Comparison of ENCODE assay signal across 8 cellular contexts in genomic region chr13:45340422-45341033, GRCh38. TPM values are rescaled to one million over a fixed set of nuclear protein-coding genes. Genes with fewer than 3 reads are reported as not detected.
DNase-seq lines count a peak whose midpoint lies in the region; ATAC-seq lines count a peak whose summit lies in the region.

No MANE protein-coding gene starts in this region.

- POLR2A ChIA-PET in activated CD4-positive, alpha-beta T cell treated with anti-CD3 and anti-CD28 coated beads for 36 hours (lab: Charles Lee): interaction anchor here (0.6 to 2.0 kb wide), 7 partner anchors 22 to 124 kb away, joined by 3 to 6 read pairs (median 4); partner anchors contain the start of genes COG3 and SLC25A30

- intact Hi-C loops in activated CD4-positive, alpha-beta T cell treated with anti-CD3 and anti-CD28 coated beads for 36 hours (cut with DNase I, micrococcal nuclease): loop anchor here (1.0 to 10.0 kb wide), 13 partner anchors 27 to 844 kb away; partner anchors contain the start of genes COG3 (in 2 of the 2), SLC25A30 (in 2 of the 2), GPALPP1 (in 1 of the 2) and GTF2F2 (in 1 of the 2)

- H3K4me3 ChIP-seq in ACC112 (ENCODE audit: low read depth, low read length): peak overlapping the region; percentile 95

- H3K9me3 Mint-ChIP-seq in activated CD4-positive, alpha-beta T cell treated with anti-CD3 and anti-CD28 coated beads for 36 hours (ENCODE audit: low read depth): no peaks in the 10 kb centered on the region

- H3K36me3 ChIP-seq in ACC112 (ENCODE audit: insufficient read depth, low read length): peaks cover 47% of the 10 kb centered on the region

- CTCF ChIA-PET in activated CD4-positive, alpha-beta T cell treated with anti-CD3 and anti-CD28 coated beads for 36 hours (lab: Charles Lee): interaction anchor here (0.6 to 3.1 kb wide), 7 partner anchors 9 to 220 kb away, joined by 3 to 17 read pairs (median 3); partner anchors contain the start of genes COG3 and GTF2F2

- H3K27me3 Mint-ChIP-seq in activated CD4-positive, alpha-beta T cell treated with anti-CD3 and anti-CD28 coated beads for 36 hours: no peaks in the 10 kb centered on the region

- H3K27ac Mint-ChIP-seq in activated CD4-positive, alpha-beta T cell treated with anti-CD3 and anti-CD28 coated beads for 36 hours: peak overlapping the region; percentile 99

- H3K79me2 ChIP-seq in ACC112 (ENCODE audit: control insufficient read depth, insufficient read depth, low read length, unreplicated experiment): peaks cover 62% of the 10 kb centered on the region

- peak overlapping the region; percentile 99 for H3K4me3 Mint-ChIP-seq in activated CD4-positive, alpha-beta T cell treated with anti-CD3 and anti-CD28 coated beads for 36 hours

- ATAC-seq in GM18511 (IDR thresholded peaks at IDR 0.05; ENCODE audit: unreplicated experiment) (peak; percentile 52), HG03060 (IDR thresholded peaks at IDR 0.05; ENCODE audit: low read depth, unreplicated experiment) (peak; percentile 12)
- ATAC-seq in activated CD4-positive, alpha-beta T cell treated with anti-CD3 and anti-CD28 coated beads for 36 hours: peak; percentile 50

- peak overlapping the region; percentile 47 for H2AFZ ChIP-seq in ACC112 (ENCODE audit: low read length, unreplicated experiment)

- H3K36me3 Mint-ChIP-seq in activated CD4-positive, alpha-beta T cell treated with anti-CD3 and anti-CD28 coated beads for 36 hours (ENCODE audit: low read depth): peaks cover 66% of the 10 kb centered on the region

- DNase-seq in NCI-H2227 (lab: John Stamatoyannopoulos, UW; ENCODE audit: unreplicated experiment) (peak; percentile 90), cerebellum (ENCODE audit: low spot score) (peak; percentile 81), kidney glomerular epithelial cell (lab: John Stamatoyannopoulos, UW) (peak; percentile 71)
- peak; percentile 92 for DNase-seq in activated CD4-positive, alpha-beta T cell treated with anti-CD3 and anti-CD28 coated beads for 36 hours
- peak; percentile 86 for DNase-seq in stimulated activated CD4-positive, alpha-beta T cell treated with anti-CD3 and anti-CD28 coated beads, Interleukin-15, amount 100 ng/mL, for 24 hours

- peaks cover 51% of the 10 kb centered on the region for H3K4me1 Mint-ChIP-seq in activated CD4-positive, alpha-beta T cell treated with anti-CD3 and anti-CD28 coated beads for 36 hours

- peaks cover 40% of the 10 kb centered on the region for H3K4me1 ChIP-seq in ACC112 (ENCODE audit: control insufficient read depth, insufficient read depth, low read length, unreplicated experiment)

- H3K27me3 ChIP-seq in ACC112 (ENCODE audit: insufficient read depth, low read length): no peaks in the 10 kb centered on the region

- peak overlapping the region; percentile 99 for H3K27ac ChIP-seq in ACC112 (ENCODE audit: low read depth, low read length)

RNA-seq across cellular contexts. Expression of gene TPT1, which starts 0.5 kb away (rescaled TPM):
- 1,000 to 10,000 TPM; 3,408 to 3,964 TPM for total RNA-seq in activated CD4-positive, alpha-beta T cell treated with anti-CD3 and anti-CD28 coated beads for 36 hours
- 1,148 TPM for total RNA-seq in cerebellum

Comparison
In these comparisons a context has a peak if more than half of its experiments do, and no peak if none do; other contexts are left out.
1. Peak in every context shown above with its lines: DNase-seq, ATAC-seq, H3K4me3 ChIP-seq and H3K27ac ChIP-seq.